ENCODE assay signal across 8 cellular contexts in genomic region chr2:210171309-210172218, GRCh38. TPM values are rescaled to one million over a fixed set of nuclear protein-coding genes. Genes with fewer than 3 reads are reported as not detected.
DNase-seq lines count a peak whose midpoint lies in the region; ATAC-seq and TF ChIP-seq lines count a peak whose summit lies in the region.

Gene KANSL1L (minus strand): TSS chr2:210171409. CDS start chr2:210154582, 16,827 bp downstream.

- peaks cover 3% of the 10 kb centered on the region for H3K27me3 Mint-ChIP-seq in activated CD4-positive, alpha-beta memory T cell treated with anti-CD3 and anti-CD28 coated beads for 36 hours

- H3K4me3 ChIP-seq in dorsolateral prefrontal cortex = peak within 1 kb of the TSS; percentile 69 to 95 (median 86)
- peak within 1 kb of the TSS; percentile 89 for H3K4me3 ChIP-seq in lower leg skin (ENCODE audit: low read depth, poor library complexity, severe bottlenecking)

- peaks cover 26% of the 10 kb centered on the region for H3K4me1 Mint-ChIP-seq in activated CD4-positive, alpha-beta memory T cell treated with anti-CD3 and anti-CD28 coated beads for 36 hours (ENCODE audit: low read depth)

- peak within 1 kb of the TSS; percentile 95 to 100 (median 100) for H3K27ac ChIP-seq in dorsolateral prefrontal cortex

- POLR2A ChIA-PET in activated CD4-positive, alpha-beta memory T cell treated with anti-CD3 and anti-CD28 coated beads for 36 hours (lab: Charles Lee) = interaction anchor here (1.0 kb wide), 1 partner anchor 168 kb away, joined by 4 read pairs; no protein-coding TSS in a partner anchor

- WGBS in lower leg skin, 2 donors = 0 to 1% methylated on average over 37 to 40 of the region's 67 CpGs

- peak within 1 kb of the TSS; percentile 94 for H3K4me3 Mint-ChIP-seq in activated CD4-positive, alpha-beta memory T cell treated with anti-CD3 and anti-CD28 coated beads for 36 hours

- intact Hi-C loops in activated CD4-positive, alpha-beta memory T cell treated with anti-CD3 and anti-CD28 coated beads for 36 hours (cut with micrococcal nuclease) = loop anchor here (5.0 kb wide), 1 partner anchor 1904 kb away; the partner anchor contains the start of gene PIKFYVE
- intact Hi-C loops in dorsolateral prefrontal cortex (cut with DNase I) = loop anchor here (2.0 to 10.0 kb wide), 3 partner anchors 97 to 169 kb away; partner anchors contain the start of gene RPE (in 1 of the 2)
- intact Hi-C loops in lower leg skin (cut with DNase I; ENCODE audit: low total_unique reads) = no loop called here

- no peaks in the 10 kb centered on the region for H3K27me3 ChIP-seq in dorsolateral prefrontal cortex

- TF ChIP-seq CTCF in dorsolateral prefrontal cortex (IDR thresholded peaks at IDR 0.05 in 54 of 56, conservative IDR thresholded peaks at IDR 0.05 in 2 of 56; ENCODE audit: low read depth in 1 of 56, partially characterized antibody in 56 of 56) (peak in 11 of 56 donors; percentile 3 to 30 (median 13)), lower leg skin (IDR thresholded peaks at IDR 0.05) (no peak)

- peak in 1 of 2 donors; percentile 61 for TF ChIP-seq POLR2A in lower leg skin (IDR thresholded peaks at IDR 0.05)

- H3K9me3 Mint-ChIP-seq in activated CD4-positive, alpha-beta memory T cell treated with anti-CD3 and anti-CD28 coated beads for 36 hours = no peaks in the 10 kb centered on the region

- ATAC-seq in GM19438 (IDR thresholded peaks at IDR 0.05; ENCODE audit: low read depth, unreplicated experiment) = peak; percentile 52
- ATAC-seq in HG03571 (IDR thresholded peaks at IDR 0.05; ENCODE audit: unreplicated experiment) = peak; percentile 73

- CTCF ChIA-PET in activated CD4-positive, alpha-beta memory T cell treated with anti-CD3 and anti-CD28 coated beads for 36 hours (lab: Charles Lee) = interaction anchor here (0.7 to 2.2 kb wide), 3 partner anchors 25 to 168 kb away, joined by 3 to 5 read pairs (median 3); no protein-coding TSS in a partner anchor

- DNase-seq in CD1c-positive myeloid dendritic cell (ENCODE audit: extremely low spot score) (peak; percentile 98), NCI-H774 (lab: John Stamatoyannopoulos, UW) (peak; percentile 92), dorsolateral prefrontal cortex (peak; percentile 98 to 99 (median 98)), lower leg skin (ENCODE audit: low spot score in 2 of 2) (peak; percentile 98 to 100)
- DNase-seq in activated CD4-positive, alpha-beta memory T cell treated with anti-CD3 and anti-CD28 coated beads for 36 hours = peak; percentile 97
- peak; percentile 94 to 98 for DNase-seq in stimulated activated CD4-positive, alpha-beta T cell treated with anti-CD3 and anti-CD28 coated beads, Interleukin-4, amount 100 ng/mL, for 4 hours

- H3K36me3 Mint-ChIP-seq in activated CD4-positive, alpha-beta memory T cell treated with anti-CD3 and anti-CD28 coated beads for 36 hours = peaks cover 5% of the 10 kb centered on the region

- peak within 1 kb of the TSS; percentile 96 for H3K27ac Mint-ChIP-seq in activated CD4-positive, alpha-beta memory T cell treated with anti-CD3 and anti-CD28 coated beads for 36 hours

RNA-seq across cellular contexts. Expression of gene KANSL1L, which starts in this region (rescaled TPM):
- total RNA-seq in activated CD4-positive, alpha-beta memory T cell treated with anti-CD3 and anti-CD28 coated beads for 36 hours = 1 to 10 TPM; 4.0 to 4.6 TPM
- total RNA-seq in dorsolateral prefrontal cortex (10 to 100 TPM; 23.3 to 64.1 (median 36.9) TPM), lower leg skin (10 to 100 TPM; 20.6 to 36.0 (median 27.7) TPM)

Comparison
In these comparisons a context has a peak if more than half of its experiments do, and no peak if none do; other contexts are left out.
1. Peak in every context shown above with its lines: DNase-seq, ATAC-seq, H3K4me3 ChIP-seq and H3K27ac ChIP-seq.